In the genomic region with DNA sequence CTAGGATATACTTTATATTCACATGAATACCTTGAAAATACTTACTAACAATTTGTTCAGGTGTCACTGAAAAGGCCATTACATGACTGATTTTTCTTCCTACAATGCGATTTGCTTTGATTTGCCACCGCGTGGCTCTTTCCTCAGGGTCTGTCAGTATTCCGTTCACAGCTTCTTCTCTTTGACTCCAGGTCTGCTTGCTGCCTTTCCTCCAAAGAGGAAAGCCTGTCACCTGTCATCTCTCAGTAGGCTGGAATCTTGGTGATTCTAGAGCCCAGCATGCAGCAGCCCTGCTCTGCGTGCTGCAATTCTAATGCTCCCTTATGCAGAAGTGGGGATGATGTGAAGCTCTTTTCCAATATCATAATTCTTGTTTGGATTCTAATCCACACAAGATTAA, we compare ENCODE assay signal across 34 cellular contexts.
"Had no signal": no experiment of that assay in that cellular context is flagged by ENCODE, and none has a peak within 500 bp of the region (broad histone marks: within the 10 kb centered on the region; RNA-seq: fewer than 3 reads in every experiment).

No MANE protein-coding gene starts in this region.

- H3K27me3 ChIP-seq: MG63 had no signal

- H3K9me3 ChIP-seq: MG63 had no signal

- H3K27ac ChIP-seq: KMS-11 had no signal

- H3K4me3 ChIP-seq: MG63 had no signal

- H3K4me2 ChIP-seq: KMS-11 had no signal

- H3K36me3 ChIP-seq: MG63 had no signal

- DNase-seq: Karpas-422, Kasumi-1, MG63, MM.1S, MV-4-11, NCI-H1048, NCI-H1092, NCI-H1092 treated with DMSO at 0.1 percent for 48 hours, NCI-H1105, NCI-H1105 treated with DMSO at 0.1 percent for 48 hours, NCI-H1417, NCI-H1417 treated with DMSO at 0.1 percent for 48 hours, NCI-H1436, NCI-H1436 treated with DMSO at 0.1 percent for 48 hours, NCI-H146, NCI-H1694 treated with DMSO at 0.1 percent for 48 hours, NCI-H187, NCI-H187 treated with DMSO at 0.1 percent for 48 hours, NCI-H1930, NCI-H2029, NCI-H2029 treated with DMSO at 0.1 percent for 48 hours, NCI-H2081, NCI-H2081 treated with DMSO at 0.1 percent for 48 hours, NCI-H2107, NCI-H2171, NCI-H2171 treated with DMSO at 0.1 percent for 48 hours, NCI-H2227 treated with DMSO at 0.1 percent for 48 hours, NCI-H226, NCI-H345, NCI-H446, NCI-H446 treated with DMSO at 0.1 percent for 48 hours, NCI-H510A, NCI-H510A treated with DMSO at 0.1 percent for 48 hours had no signal

- H3K9ac ChIP-seq: KMS-11 had no signal
